10 cellular contexts compared by ENCODE assay signal in the genomic region with DNA sequence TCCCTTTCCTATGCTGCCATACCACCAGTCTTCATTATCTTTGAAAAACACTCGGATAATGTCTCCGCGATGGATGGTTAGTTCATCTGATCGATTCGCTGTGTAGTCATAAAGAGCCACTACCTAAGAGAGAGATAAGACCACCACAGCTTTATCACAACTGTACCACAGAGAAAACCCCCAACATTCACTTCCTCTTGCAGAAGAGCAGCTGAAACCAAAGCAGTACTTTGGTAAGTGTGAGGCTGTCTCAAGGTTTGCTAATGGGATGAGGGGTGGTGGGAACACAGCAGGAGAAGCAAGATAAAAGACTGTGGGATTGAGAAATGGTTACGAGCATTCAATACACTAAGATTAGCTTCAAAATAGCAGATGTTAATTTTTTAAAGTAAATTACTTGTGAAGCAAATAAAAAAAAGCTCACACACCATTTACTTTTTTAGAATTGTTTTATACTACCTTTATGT.
DNase-seq lines count a peak whose midpoint lies in the region; ATAC-seq lines count a peak whose summit lies in the region.
"Had no signal": no experiment of that assay in that cellular context is flagged by ENCODE, and none has a peak within 500 bp of the region (broad histone marks: within the 10 kb centered on the region; RNA-seq: fewer than 3 reads in every experiment).

No MANE protein-coding gene starts in this region.

- peak overlapping the region; percentile 28 for H3K4me3 Mint-ChIP-seq in T-helper 2 cell treated with Interferon-gamma antibody and Interleukin-4, amounts not matched to agents 5 μg/mL and 100 μg/mL, for 36 hours
- H3K4me3 Mint-ChIP-seq: brain had no signal

- no peaks in the 10 kb centered on the region for H3K27me3 Mint-ChIP-seq in T-helper 2 cell treated with Interferon-gamma antibody and Interleukin-4, amounts not matched to agents 5 μg/mL and 100 μg/mL, for 36 hours (ENCODE audit: low read depth)
- H3K27me3 Mint-ChIP-seq: brain had no signal

- no peak overlapping the region for H3K27ac Mint-ChIP-seq in activated naive CD4-positive, alpha-beta T cell treated with anti-CD3 and anti-CD28 coated beads, Interleukin-2, amount 50 U/mL, for 72 hours
- H3K27ac Mint-ChIP-seq in T-helper 2 cell treated with Interferon-gamma antibody and Interleukin-4, amounts not matched to agents 5 μg/mL and 100 μg/mL, for 36 hours, result peak overlapping the region; percentile 9
- H3K27ac Mint-ChIP-seq: brain had no signal

- H3K9me3 Mint-ChIP-seq in activated naive CD4-positive, alpha-beta T cell treated with anti-CD3 and anti-CD28 coated beads, Interleukin-2, amount 50 U/mL, for 72 hours, result no peaks in the 10 kb centered on the region
- no peaks in the 10 kb centered on the region for H3K9me3 Mint-ChIP-seq in T-helper 2 cell treated with Interferon-gamma antibody and Interleukin-4, amounts not matched to agents 5 μg/mL and 100 μg/mL, for 36 hours
- H3K9me3 Mint-ChIP-seq: brain had no signal

- peak; percentile 34 to 54 for ATAC-seq in activated naive CD4-positive, alpha-beta T cell treated with anti-CD3 and anti-CD28 coated beads, Interleukin-2, amount 50 U/mL, for 72 hours
- peak; percentile 97 for ATAC-seq in HG03108 (IDR thresholded peaks at IDR 0.05; ENCODE audit: unreplicated experiment)

- H3K36me3 Mint-ChIP-seq in activated naive CD4-positive, alpha-beta T cell treated with anti-CD3 and anti-CD28 coated beads, Interleukin-2, amount 50 U/mL, for 72 hours, result no peaks in the 10 kb centered on the region
- peaks cover 14% of the 10 kb centered on the region for H3K36me3 Mint-ChIP-seq in T-helper 2 cell treated with Interferon-gamma antibody and Interleukin-4, amounts not matched to agents 5 μg/mL and 100 μg/mL, for 36 hours (ENCODE audit: low read depth)

- peaks cover 31% of the 10 kb centered on the region for H3K4me1 Mint-ChIP-seq in T-helper 2 cell treated with Interferon-gamma antibody and Interleukin-4, amounts not matched to agents 5 μg/mL and 100 μg/mL, for 36 hours (ENCODE audit: low read depth)
- H3K4me1 Mint-ChIP-seq: brain had no signal

- no peak for DNase-seq in activated naive CD4-positive, alpha-beta T cell treated with anti-CD3 and anti-CD28 coated beads, Interleukin-2, amount 50 U/mL, for 72 hours (ENCODE audit: low spot score in 2 of 2)
- no peak for DNase-seq in activated naive CD4-positive, alpha-beta T cell (lab: John Stamatoyannopoulos, UW)
- DNase-seq in T-helper 2 cell treated with Interferon-gamma antibody and Interleukin-4, amounts not matched to agents 5 μg/mL and 100 μg/mL, for 36 hours (ENCODE audit: low spot score), result peak; percentile 55
- DNase-seq in HuH-7.5 (ENCODE audit: low spot score) (no peak), epidermal melanocyte (ENCODE audit: insufficient read length, low spot score) (no peak), SHP77 (lab: John Stamatoyannopoulos, UW) (no peak), NCI-H2081 (lab: John Stamatoyannopoulos, UW) (no peak)
- DNase-seq: testis had no signal
